Comparison of ENCODE assay signal across 8 cellular contexts in genomic region chr20:37263686-37264085, GRCh38. TPM values are rescaled to one million over a fixed set of nuclear protein-coding genes. Genes with fewer than 3 reads are reported as not detected.
"Had no signal": no experiment of that assay in that cellular context is flagged by ENCODE, and none has a peak within 500 bp of the region (broad histone marks: within the 10 kb centered on the region; RNA-seq: fewer than 3 reads in every experiment).

No MANE protein-coding gene starts in this region.

- H3K27ac ChIP-seq: HL-60 had no signal

- ATAC-seq: HepG2, K562 had no signal

- H3K9me3 Mint-ChIP-seq: IgD-negative memory B cell had no signal

- H3K4me3 Mint-ChIP-seq: IgD-negative memory B cell had no signal

- H3K4me3 ChIP-seq: K562 had no signal

- H3K27me3 Mint-ChIP-seq: IgD-negative memory B cell had no signal

- DNase-seq: IMR-90, KBM-7 had no signal

- H3K27ac Mint-ChIP-seq: IgD-negative memory B cell had no signal

- H3K36me3 Mint-ChIP-seq: IgD-negative memory B cell had no signal

RNA-seq across cellular contexts. Expression of gene GHRH, which starts 2.1 kb away (rescaled TPM):
- total RNA-seq: HepG2, HT-29, HT1080, IMR-90, K562 had no signal
- polyA plus RNA-seq: HepG2, IgD-negative memory B cell, IMR-90, K562 had no signal
